31 cellular contexts compared by ENCODE assay signal in the genomic region with DNA sequence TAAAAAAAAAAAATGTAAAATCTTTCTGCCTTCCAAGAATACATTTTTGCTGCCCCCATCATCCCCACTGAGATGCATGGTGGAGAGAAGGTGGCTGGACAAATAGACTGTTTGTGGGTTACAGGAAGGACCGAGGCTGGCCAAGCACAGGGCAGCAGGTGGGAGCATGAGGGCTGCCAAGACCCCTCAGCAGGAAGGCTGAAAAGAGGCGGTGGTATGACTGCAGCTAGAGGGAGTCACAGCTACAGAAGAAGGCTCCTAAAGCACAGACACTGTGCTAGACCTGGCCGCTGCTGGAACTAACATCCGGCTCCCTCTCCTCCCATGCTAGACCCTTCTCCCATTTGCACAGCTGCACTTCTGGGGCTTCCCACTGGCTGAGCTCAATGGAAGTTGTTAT.
"Had no signal": no experiment of that assay in that cellular context is flagged by ENCODE, and none has a peak within 500 bp of the region (broad histone marks: within the 10 kb centered on the region; RNA-seq: fewer than 3 reads in every experiment).

No MANE protein-coding gene starts in this region.

- H3K4me2 ChIP-seq: SK-N-SH had no signal

- H3K4me1 ChIP-seq: ascending aorta, Peyer's patch, SJSA1 had no signal

- FAIRE-seq: TTC549 had no signal

- H3K4me3 ChIP-seq: ascending aorta, cardiac muscle cell, Peyer's patch, SJSA1 had no signal

- ATAC-seq: activated CD4-positive, alpha-beta T cell treated with anti-CD3 and anti-CD28 coated beads for 36 hours; activated CD4-positive, CD25-positive, alpha-beta regulatory T cell treated with anti-CD3 and anti-CD28 coated beads, Interleukin-2, amount 50 U/mL, for 24 hours; activated CD8-positive, alpha-beta T cell treated with anti-CD3 and anti-CD28 coated beads, Interleukin-2, amount 10 ng/mL, durations not matched to agents 7 days and 5 days; PC-3; WTC11 had no signal

- DNase-seq: activated CD4-positive, alpha-beta T cell treated with anti-CD3 and anti-CD28 coated beads for 36 hours; activated CD4-positive, alpha-beta T cell treated with anti-CD3 and anti-CD28 coated beads, Interleukin-2, amount 10 ng/mL, durations not matched to agents 7 days and 5 days; activated CD4-positive, alpha-beta T cell treated with anti-CD3 and anti-CD28 coated beads, Interleukin-2, amount 50 U/mL, for 48 hours; activated CD8-positive, alpha-beta T cell treated with anti-CD3 and anti-CD28 coated beads, Interleukin-2, amount 10 ng/mL, durations not matched to agents 7 days and 5 days; activated gamma-delta T cell; activated naive CD4-positive, alpha-beta T cell treated with Interleukin-2 at 50 U/mL for 16 hours; activated naive CD8-positive, alpha-beta T cell treated with anti-CD3 and anti-CD28 coated beads, Interleukin-2, amount 10 ng/mL, durations not matched to agents 7 days and 5 days; activated T-cell treated with anti-CD3 and anti-CD28 coated beads, Interleukin-2, amount 50 U/mL, for 24 hours; amygdala; Karpas-422; KBM-7; NCI-H1048; NCI-H1417; NCI-H1694; NCI-H1930; NCI-H2081 treated with DMSO at 0.1 percent for 48 hours; NCI-H345; NCI-H526 treated with DMSO at 0.1 percent for 48 hours; NCI-H82; NK-92 treated with Interleukin-12 subunit alpha and Interleukin-12 subunit beta, amount 100 ng/mL, for 24 hours; PC-3; RPMI8226; SHP77 treated with DMSO at 0.1 percent for 48 hours; SK-N-SH had no signal

- H3K9ac ChIP-seq: SK-N-SH had no signal

- H3K27me3 ChIP-seq: ascending aorta, cardiac muscle cell, Peyer's patch, SJSA1 had no signal

- H3K27ac ChIP-seq: ascending aorta, cardiac muscle cell, Peyer's patch, SJSA1 had no signal

- H3K9me3 ChIP-seq: ascending aorta, Peyer's patch, SK-N-SH had no signal

- H3K36me3 ChIP-seq: ascending aorta, cardiac muscle cell, Peyer's patch, SJSA1 had no signal
